In the genomic region with DNA sequence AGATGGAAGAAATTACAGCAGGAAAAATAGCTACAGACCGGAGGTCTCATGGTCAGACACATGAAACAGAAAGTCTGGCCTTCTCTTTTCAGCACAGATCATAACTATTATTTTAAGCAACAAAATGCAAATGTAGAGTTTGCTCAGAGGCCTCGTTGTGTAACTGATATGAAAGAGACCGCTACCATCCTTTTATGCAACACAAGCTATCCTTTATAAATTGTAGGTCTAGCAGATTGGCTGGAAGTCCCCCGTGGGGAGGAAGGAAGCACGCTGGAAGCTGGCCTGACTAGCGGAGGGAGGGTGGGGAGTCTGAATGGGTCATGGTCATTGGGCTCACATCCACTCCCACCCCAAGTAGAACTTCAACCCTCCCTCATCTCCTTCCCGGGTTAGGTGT, we compare ENCODE assay signal across 15 cellular contexts. TPM values are rescaled to one million over a fixed set of nuclear protein-coding genes. Genes with fewer than 3 reads are reported as not detected.
DNase-seq lines count a peak whose midpoint lies in the region; ATAC-seq and TF ChIP-seq lines count a peak whose summit lies in the region.
"Had no signal": no experiment of that assay in that cellular context is flagged by ENCODE, and none has a peak within 500 bp of the region (broad histone marks: within the 10 kb centered on the region; RNA-seq: fewer than 3 reads in every experiment).

No MANE protein-coding gene starts in this region.

- intact Hi-C loops in colonic mucosa (cut with DNase I): no loop called here

- no peak for DNase-seq in neural progenitor cell (ENCODE audit: low spot score)
- no peak for DNase-seq in colonic mucosa
- DNase-seq in COLO668 (lab: John Stamatoyannopoulos, UW; ENCODE audit: unreplicated experiment): no peak
- no peak for DNase-seq in islet precursor cell
- DNase-seq in NOMO-1 treated with DMSO at 0.1 percent for 48 hours (lab: John Stamatoyannopoulos, UW; ENCODE audit: unreplicated experiment): no peak
- DNase-seq: activated B cell treated with CpG ODN at 0.5 μM for 24 hours; activated naive CD4-positive, alpha-beta T cell treated with anti-CD3 and anti-CD28 coated beads, Interleukin-2, amount 10 ng/mL, durations not matched to agents 7 days and 5 days; CD4-positive, CD25-positive, alpha-beta regulatory T cell; naive B cell; NCI-H1417; RPMI8226 had no signal

- H3K36me3 ChIP-seq in neural progenitor cell (no peaks in the 10 kb centered on the region), colonic mucosa (no peaks in the 10 kb centered on the region)

- peaks cover 20% of the 10 kb centered on the region for H3K4me1 ChIP-seq in neural progenitor cell
- no peaks in the 10 kb centered on the region for H3K4me1 ChIP-seq in colonic mucosa

- ATAC-seq in GM18861 (IDR thresholded peaks at IDR 0.05; ENCODE audit: unreplicated experiment): peak; percentile 89
- ATAC-seq in HG02588 (IDR thresholded peaks at IDR 0.05; ENCODE audit: unreplicated experiment): peak; percentile 93
- peak; percentile 87 for ATAC-seq in HG03565 (IDR thresholded peaks at IDR 0.05; ENCODE audit: unreplicated experiment)

- H3K9me3 ChIP-seq in neural progenitor cell (ENCODE audit: low read depth) (peaks cover 8% of the 10 kb centered on the region), colonic mucosa (no peaks in the 10 kb centered on the region)

- H3K79me2 ChIP-seq in neural progenitor cell (ENCODE audit: low read depth): no peaks in the 10 kb centered on the region

- H3K36me3 Mint-ChIP-seq in neural progenitor cell: no peaks in the 10 kb centered on the region
- H3K36me3 Mint-ChIP-seq: activated naive CD4-positive, alpha-beta T cell treated with anti-CD3 and anti-CD28 coated beads, Interleukin-2, amount 10 ng/mL, durations not matched to agents 7 days and 5 days; CD4-positive, CD25-positive, alpha-beta regulatory T cell had no signal

- H4K20me1 ChIP-seq in neural progenitor cell (ENCODE audit: low read depth): no peaks in the 10 kb centered on the region

- peaks cover 25% of the 10 kb centered on the region for H3K4me1 Mint-ChIP-seq in neural progenitor cell
- H3K4me1 Mint-ChIP-seq: activated B cell treated with CpG ODN at 0.5 μM for 24 hours; activated naive CD4-positive, alpha-beta T cell treated with anti-CD3 and anti-CD28 coated beads, Interleukin-2, amount 10 ng/mL, durations not matched to agents 7 days and 5 days; naive B cell had no signal

- no peak overlapping the region for H3K4me3 Mint-ChIP-seq in neural progenitor cell
- H3K4me3 Mint-ChIP-seq: activated B cell treated with CpG ODN at 0.5 μM for 24 hours; activated naive CD4-positive, alpha-beta T cell treated with anti-CD3 and anti-CD28 coated beads, Interleukin-2, amount 10 ng/mL, durations not matched to agents 7 days and 5 days; CD4-positive, CD25-positive, alpha-beta regulatory T cell; naive B cell had no signal

- H2AFZ ChIP-seq in neural progenitor cell (replicated peaks): no peak overlapping the region

- H3K4me3 ChIP-seq in neural progenitor cell: no peak overlapping the region
- H3K4me3 ChIP-seq in colonic mucosa: no peak overlapping the region
- H3K4me3 ChIP-seq: smooth muscle cell had no signal

- H3K9ac ChIP-seq in neural progenitor cell: no peak overlapping the region
- H3K9ac ChIP-seq in colonic mucosa (ENCODE audit: low read depth in 2 of 2, low read length in 2 of 2): no peak overlapping the region

- H3K27ac ChIP-seq in neural progenitor cell (no peak overlapping the region), colonic mucosa (no peak overlapping the region)

- peaks cover 4% of the 10 kb centered on the region for H3K27me3 Mint-ChIP-seq in neural progenitor cell (ENCODE audit: insufficient read depth, low read depth)
- H3K27me3 Mint-ChIP-seq: activated B cell treated with CpG ODN at 0.5 μM for 24 hours; activated naive CD4-positive, alpha-beta T cell treated with anti-CD3 and anti-CD28 coated beads, Interleukin-2, amount 10 ng/mL, durations not matched to agents 7 days and 5 days had no signal

- H3K27me3 ChIP-seq in neural progenitor cell (no peaks in the 10 kb centered on the region), colonic mucosa (no peaks in the 10 kb centered on the region)

- no peak overlapping the region for H3K4me2 ChIP-seq in neural progenitor cell
- H3K4me2 ChIP-seq: smooth muscle cell had no signal

- H3K27ac Mint-ChIP-seq in neural progenitor cell: peak overlapping the region; percentile 31
- H3K27ac Mint-ChIP-seq: activated B cell treated with CpG ODN at 0.5 μM for 24 hours; activated naive CD4-positive, alpha-beta T cell treated with anti-CD3 and anti-CD28 coated beads, Interleukin-2, amount 10 ng/mL, durations not matched to agents 7 days and 5 days; CD4-positive, CD25-positive, alpha-beta regulatory T cell had no signal

- H3F3A ChIP-seq in neural progenitor cell (ENCODE audit: low read depth): peaks cover 25% of the 10 kb centered on the region

- peaks cover 31% of the 10 kb centered on the region for H3K9me3 Mint-ChIP-seq in neural progenitor cell

- TF ChIP-seq CTCF in neural progenitor cell (IDR thresholded peaks at IDR 0.05): no peak
- no peak for TF ChIP-seq CTCF in colonic mucosa (IDR thresholded peaks at IDR 0.05)

RNA-seq across cellular contexts. Expression of a gene that starts 27.7 kb away (rescaled TPM):
- total RNA-seq in neural progenitor cell (ENCODE audit: low replicate concordance) (not detected in 2 replicates), colonic mucosa (not detected)
- total RNA-seq: activated B cell treated with CpG ODN at 0.5 μM for 24 hours; CD4-positive, CD25-positive, alpha-beta regulatory T cell; smooth muscle cell had no signal
